ENCODE assay signal across 23 cellular contexts in the genomic region with DNA sequence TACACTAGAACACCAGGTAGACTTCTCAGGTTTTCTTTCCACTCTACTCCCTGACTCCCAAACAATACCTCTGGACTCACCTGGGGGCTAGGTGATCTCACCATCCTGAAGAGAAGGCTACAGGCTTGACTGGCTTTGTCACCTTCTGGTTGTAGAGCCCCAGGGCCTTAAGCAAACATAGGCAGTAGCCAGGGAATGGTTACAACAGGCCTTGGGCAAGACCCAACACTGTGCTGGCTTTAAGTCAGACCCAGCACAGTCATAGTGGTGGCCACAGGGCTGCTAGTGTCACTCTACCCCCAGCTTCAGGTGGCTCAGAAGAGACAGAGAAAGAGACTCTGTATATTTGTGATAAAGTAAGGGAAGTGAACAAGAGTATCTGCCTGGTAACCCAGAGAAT.
"Had no signal": no experiment of that assay in that cellular context is flagged by ENCODE, and none has a peak within 500 bp of the region (broad histone marks: within the 10 kb centered on the region; RNA-seq: fewer than 3 reads in every experiment).

No MANE protein-coding gene starts in this region.

- H3K4me1 Mint-ChIP-seq: activated naive CD4-positive, alpha-beta T cell treated with anti-CD3 and anti-CD28 coated beads, Interleukin-2, amount 50 U/mL, for 24 hours; brain; naive thymus-derived CD4-positive, alpha-beta T cell; neural crest cell had no signal

- H3K4me3 ChIP-seq: heart right ventricle, lower lobe of right lung, tibial nerve had no signal

- H3K9me3 Mint-ChIP-seq: activated T-helper 1 cell treated with anti-CD3 and anti-CD28 coated beads, Interleukin-12 subunit alpha, Interleukin-12 subunit beta, Interleukin-2, Interleukin-4 antibody, amounts not matched to agents 30 ng/mL and 10 ng/mL and 1 ng/mL, durations not matched to agents 14 hours and 24 hours and 36 hours had no signal

- H3K27ac Mint-ChIP-seq: activated CD8-positive, alpha-beta T cell treated with anti-CD3 and anti-CD28 coated beads, Interleukin-2, amount 10 ng/mL, durations not matched to agents 7 days and 5 days; activated naive CD4-positive, alpha-beta T cell treated with anti-CD3 and anti-CD28 coated beads, Interleukin-2, amount 50 U/mL, for 24 hours; activated T-helper 1 cell treated with anti-CD3 and anti-CD28 coated beads, Interleukin-12 subunit alpha, Interleukin-12 subunit beta, Interleukin-2, Interleukin-4 antibody, amounts not matched to agents 30 ng/mL and 10 ng/mL and 1 ng/mL, durations not matched to agents 14 hours and 24 hours and 36 hours; brain; naive thymus-derived CD4-positive, alpha-beta T cell had no signal

- H3K4me3 Mint-ChIP-seq: activated CD8-positive, alpha-beta T cell treated with anti-CD3 and anti-CD28 coated beads, Interleukin-2, amount 10 ng/mL, durations not matched to agents 7 days and 5 days; activated naive CD4-positive, alpha-beta T cell treated with anti-CD3 and anti-CD28 coated beads, Interleukin-2, amount 50 U/mL, for 24 hours; activated T-helper 1 cell treated with anti-CD3 and anti-CD28 coated beads, Interleukin-12 subunit alpha, Interleukin-12 subunit beta, Interleukin-2, Interleukin-4 antibody, amounts not matched to agents 30 ng/mL and 10 ng/mL and 1 ng/mL, durations not matched to agents 14 hours and 24 hours and 36 hours; brain; naive thymus-derived CD4-positive, alpha-beta T cell; neural crest cell had no signal

- H3K27ac ChIP-seq: heart right ventricle, lower lobe of right lung, tibial nerve had no signal

- DNase-seq: activated CD4-positive, alpha-beta T cell treated with anti-CD3 and anti-CD28 coated beads for 1 hour; activated CD4-positive, alpha-beta T cell treated with anti-CD3 and anti-CD28 coated beads, Interleukin-2, amount 50 U/mL, for 1 hour; activated CD8-positive, alpha-beta T cell treated with anti-CD3 and anti-CD28 coated beads, Interleukin-2, amount 10 ng/mL, durations not matched to agents 7 days and 5 days; activated gamma-delta T cell; anterior cingulate cortex; central memory CD4-positive, alpha-beta T cell; effector memory CD4-positive, alpha-beta T cell; heart right ventricle; kidney; lower lobe of right lung; naive thymus-derived CD4-positive, alpha-beta T cell; occipital lobe; retina; stimulated activated CD4-positive, alpha-beta T cell treated with anti-CD3 and anti-CD28 coated beads, Interleukin-2, amount 100 ng/mL, for 48 hours; stimulated activated CD8-positive, alpha-beta memory T cell treated with anti-CD3 and anti-CD28 coated beads, Interleukin-4, amount 100 ng/mL, for 48 hours; stimulated activated naive CD4-positive, alpha-beta T cell; substantia nigra; T-helper 9 cell had no signal

- H3K27me3 ChIP-seq: heart right ventricle, tibial nerve had no signal

- ATAC-seq: activated CD8-positive, alpha-beta T cell treated with anti-CD3 and anti-CD28 coated beads, Interleukin-2, amount 10 ng/mL, durations not matched to agents 7 days and 5 days; heart right ventricle; lower lobe of right lung; naive thymus-derived CD4-positive, alpha-beta T cell had no signal

- H3K4me1 ChIP-seq: heart right ventricle, lower lobe of right lung, tibial nerve had no signal

- H3K36me3 ChIP-seq: heart right ventricle, lower lobe of right lung, tibial nerve had no signal
